Comparison of ENCODE assay signal across 9 cellular contexts in genomic region chr4:68904786-68905185, GRCh38. TPM values are rescaled to one million over a fixed set of nuclear protein-coding genes. Genes with fewer than 3 reads are reported as not detected.
A peak's percentile ranks its signal among the peaks of the same experiment; 100 is the strongest.
DNase-seq lines count a peak whose midpoint lies in the region; ATAC-seq, FAIRE-seq and TF ChIP-seq lines count a peak whose summit lies in the region.
"Had no signal": no experiment of that assay in that cellular context is flagged by ENCODE, and none has a peak within 500 bp of the region (broad histone marks: within the 10 kb centered on the region; RNA-seq: fewer than 3 reads in every experiment).

No MANE protein-coding gene starts in this region.

- no peak overlapping the region for H3K27ac Mint-ChIP-seq in natural killer cell treated with Interleukin-12 subunit alpha and Interleukin-12 subunit beta and Interleukin-15 and Interleukin-18, amount 100 ng/mL, for 72 hours

- FAIRE-seq in RCC 7860 (lab: Jason Lieb, UNC), result no peak

- H3K9me3 Mint-ChIP-seq in natural killer cell treated with Interleukin-12 subunit alpha and Interleukin-12 subunit beta and Interleukin-15 and Interleukin-18, amount 100 ng/mL, for 72 hours, result peaks cover 10% of the 10 kb centered on the region

- H3K27me3 Mint-ChIP-seq in natural killer cell treated with Interleukin-12 subunit alpha and Interleukin-12 subunit beta and Interleukin-15 and Interleukin-18, amount 100 ng/mL, for 72 hours, result no peaks in the 10 kb centered on the region

- intact Hi-C loops in left lung (cut with DNase I), result no loop called here

- H3K27ac ChIP-seq in left lung, result peak overlapping the region in 1 of 2 donors; percentile 43

- no peaks in the 10 kb centered on the region for H3K9me3 ChIP-seq in left lung

- H3K4me3 ChIP-seq in GM06990 (replicated peaks; ENCODE audit: low read depth, low read length), result no peak overlapping the region
- H3K4me3 ChIP-seq in left lung, result no peak overlapping the region

- DNase-seq in GM06990 (ENCODE audit: extremely low read depth, insufficient read length) (no peak), RCC 7860 (ENCODE audit: low spot score) (peak; percentile 13), left lung (no peak), mucosa of gallbladder (ENCODE audit: low spot score) (no peak), NK-92 (lab: John Stamatoyannopoulos, UW; ENCODE audit: unreplicated experiment) (no peak)
- DNase-seq in natural killer cell treated with Interleukin-12 subunit alpha and Interleukin-12 subunit beta and Interleukin-15 and Interleukin-18, amount 100 ng/mL, for 72 hours (ENCODE audit: low spot score), result no peak
- no peak for DNase-seq in activated CD8-positive, alpha-beta memory T cell treated with anti-CD3 and anti-CD28 coated beads for 24 hours
- DNase-seq: caudate nucleus had no signal

- TF ChIP-seq CTCF in GM06990 (IDR thresholded peaks at IDR 0.05; ENCODE audit: insufficient read depth, low read length, poor library complexity, severe bottlenecking) (peak; percentile 25), left lung (IDR thresholded peaks at IDR 0.05) (no peak)

- no peaks in the 10 kb centered on the region for H3K36me3 Mint-ChIP-seq in natural killer cell treated with Interleukin-12 subunit alpha and Interleukin-12 subunit beta and Interleukin-15 and Interleukin-18, amount 100 ng/mL, for 72 hours

- ATAC-seq in HG02759 (IDR thresholded peaks at IDR 0.05; ENCODE audit: unreplicated experiment) (peak; percentile 62), left lung (peak; percentile 55)
- ATAC-seq in natural killer cell treated with Interleukin-12 subunit alpha and Interleukin-12 subunit beta and Interleukin-15 and Interleukin-18, amount 100 ng/mL, for 72 hours, result no peak

- H3K4me1 Mint-ChIP-seq in natural killer cell treated with Interleukin-12 subunit alpha and Interleukin-12 subunit beta and Interleukin-15 and Interleukin-18, amount 100 ng/mL, for 72 hours (ENCODE audit: low read depth in 2 of 2), result no peaks in the 10 kb centered on the region

- H3K27me3 ChIP-seq in GM06990 (replicated peaks; ENCODE audit: control insufficient read depth, insufficient read depth, low read length), result no peaks in the 10 kb centered on the region
- H3K27me3 ChIP-seq in left lung, result no peaks in the 10 kb centered on the region

- peaks cover 0 to 4% of the 10 kb centered on the region in 2 donors for H3K4me1 ChIP-seq in left lung

- H3K36me3 ChIP-seq in GM06990 (ENCODE audit: control insufficient read depth, insufficient read depth, low read length) (no peaks in the 10 kb centered on the region), left lung (no peaks in the 10 kb centered on the region)

- H3K4me3 Mint-ChIP-seq in natural killer cell treated with Interleukin-12 subunit alpha and Interleukin-12 subunit beta and Interleukin-15 and Interleukin-18, amount 100 ng/mL, for 72 hours, result no peak overlapping the region

RNA-seq across cellular contexts. Expression of gene UGT2A3, which starts 46.8 kb away (rescaled TPM):
- total RNA-seq in left lung (not detected), mucosa of gallbladder (170 TPM)
- total RNA-seq in natural killer cell treated with Interleukin-12 subunit alpha and Interleukin-12 subunit beta and Interleukin-15 and Interleukin-18, amount 100 ng/mL, for 72 hours, result not detected

Comparison
In these comparisons a context has a peak if more than half of its experiments do, and no peak if none do; other contexts are left out.
1. ATAC-seq: peak in HG02759 (single experiment) and left lung (single experiment); none in natural killer cell treated with Interleukin-12 subunit alpha and Interleukin-12 subunit beta and Interleukin-15 and Interleukin-18, amount 100 ng/mL, for 72 hours (0 of 2).
2. RNA of gene UGT2A3, which starts 46.8 kb away (total RNA-seq): 170 TPM in mucosa of gallbladder (single experiment); not detected in left lung and not detected in natural killer cell treated with Interleukin-12 subunit alpha and Interleukin-12 subunit beta and Interleukin-15 and Interleukin-18, amount 100 ng/mL, for 72 hours; every median in the first group is over 100 times any median in the second.